Comparison of ENCODE assay signal across 11 cellular contexts in the genomic region with DNA sequence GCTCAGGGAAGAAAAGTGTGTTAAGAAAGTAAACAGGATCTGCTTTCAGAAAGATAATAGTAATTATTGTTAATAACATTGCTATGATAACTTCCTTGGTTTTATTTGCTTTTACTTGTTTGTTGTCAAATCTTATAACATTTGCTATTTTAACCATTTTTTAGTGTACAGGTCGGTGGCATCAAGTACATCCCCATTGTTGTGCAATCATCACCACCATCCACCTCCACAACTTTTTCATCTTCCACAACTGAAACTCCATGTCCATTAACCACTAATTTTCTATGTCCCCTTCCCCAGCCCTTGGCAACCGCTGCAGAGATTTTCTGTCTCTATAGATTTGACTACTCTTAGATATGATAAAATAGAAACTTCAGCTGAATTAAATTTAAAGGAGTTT.
"Had no signal": no experiment of that assay in that cellular context is flagged by ENCODE, and none has a peak within 500 bp of the region (broad histone marks: within the 10 kb centered on the region; RNA-seq: fewer than 3 reads in every experiment).

No MANE protein-coding gene starts in this region.

- H3K36me3 ChIP-seq: HAP-1 had no signal

- H2AFZ ChIP-seq: GM23248, GM23338 had no signal

- H3K4me3 ChIP-seq: GM23248, GM23338, HAP-1 had no signal

- ATAC-seq: GM23338, HCT116 had no signal

- FAIRE-seq: H1, H54 had no signal

- H3K4me2 ChIP-seq: GM23338 had no signal

- H3K9ac ChIP-seq: GM23248 had no signal

- H3K27ac ChIP-seq: GM23248 had no signal

- DNase-seq: GM23248, GOT3, H7, H9, HCEC 1CT, HFFc6 had no signal

- H3K9me3 ChIP-seq: HAP-1 had no signal
